ENCODE assay signal across 1 cellular context in the genomic region with DNA sequence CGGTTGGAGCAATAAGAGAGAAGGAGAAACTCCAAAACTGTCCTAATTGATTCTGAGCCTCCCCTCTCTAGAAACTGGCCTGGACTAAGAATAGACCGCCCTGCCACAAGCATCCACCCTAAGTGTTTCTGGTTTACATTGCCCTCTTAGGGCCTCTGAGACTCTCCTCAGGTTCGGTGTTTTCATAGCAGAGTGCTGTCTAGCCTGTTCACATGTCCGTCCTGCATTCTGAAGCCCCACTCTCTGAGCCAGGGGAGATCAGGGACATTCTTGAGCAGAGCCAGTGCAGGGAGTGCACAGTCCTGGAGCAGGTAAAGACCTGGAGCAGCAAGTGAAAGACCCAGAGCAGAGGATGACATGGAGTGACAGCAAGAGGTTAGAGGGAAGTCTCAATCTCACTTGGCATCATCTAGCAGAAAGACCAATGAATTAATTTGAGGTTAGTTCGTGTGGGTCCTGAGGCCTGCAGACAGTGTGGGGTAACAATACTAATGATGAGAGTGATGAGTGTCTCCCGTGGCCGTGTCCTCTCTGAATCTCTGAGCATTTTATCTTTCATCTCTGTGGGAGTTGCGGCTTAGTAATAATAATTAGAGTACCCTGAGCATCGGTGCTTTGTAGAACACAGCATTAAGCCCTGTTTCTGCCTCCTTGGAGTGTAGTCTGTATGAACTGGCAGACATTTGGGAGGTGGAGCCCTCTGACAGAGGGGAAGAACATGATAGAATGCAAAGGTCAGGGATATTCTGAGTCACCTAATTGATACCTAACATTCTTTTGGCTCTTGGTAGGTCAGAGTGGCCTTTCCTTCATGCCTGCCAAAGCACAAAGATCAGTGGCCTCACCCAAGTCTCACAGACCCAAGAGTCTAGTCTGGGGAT.
TF ChIP-seq lines count a peak whose summit lies in the region.

No MANE protein-coding gene starts in this region.

TF ChIP-seq in IMR-90, 13 proteins besides CTCF, POLR2A, EP300 and RAD21 (continued from another document):
- TF ChIP-seq, protein P1, sequence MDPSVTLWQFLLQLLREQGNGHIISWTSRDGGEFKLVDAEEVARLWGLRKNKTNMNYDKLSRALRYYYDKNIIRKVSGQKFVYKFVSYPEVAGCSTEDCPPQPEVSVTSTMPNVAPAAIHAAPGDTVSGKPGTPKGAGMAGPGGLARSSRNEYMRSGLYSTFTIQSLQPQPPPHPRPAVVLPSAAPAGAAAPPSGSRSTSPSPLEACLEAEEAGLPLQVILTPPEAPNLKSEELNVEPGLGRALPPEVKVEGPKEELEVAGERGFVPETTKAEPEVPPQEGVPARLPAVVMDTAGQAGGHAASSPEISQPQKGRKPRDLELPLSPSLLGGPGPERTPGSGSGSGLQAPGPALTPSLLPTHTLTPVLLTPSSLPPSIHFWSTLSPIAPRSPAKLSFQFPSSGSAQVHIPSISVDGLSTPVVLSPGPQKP (IDR thresholded peaks at IDR 0.05; ENCODE audit: borderline replicate concordance, low read depth, low read length): no peak
- TF ChIP-seq SMC3 (IDR thresholded peaks at IDR 0.05; ENCODE audit: low read depth, low read length) (no peak), MAFK (IDR thresholded peaks at IDR 0.05; ENCODE audit: low read depth, low read length) (no peak), RCOR1 (IDR thresholded peaks at IDR 0.05; ENCODE audit: insufficient replicate concordance, low read length) (no peak), RFX5 (IDR thresholded peaks at IDR 0.05; ENCODE audit: low read depth, low read length) (no peak)
- TF ChIP-seq, protein P2, sequence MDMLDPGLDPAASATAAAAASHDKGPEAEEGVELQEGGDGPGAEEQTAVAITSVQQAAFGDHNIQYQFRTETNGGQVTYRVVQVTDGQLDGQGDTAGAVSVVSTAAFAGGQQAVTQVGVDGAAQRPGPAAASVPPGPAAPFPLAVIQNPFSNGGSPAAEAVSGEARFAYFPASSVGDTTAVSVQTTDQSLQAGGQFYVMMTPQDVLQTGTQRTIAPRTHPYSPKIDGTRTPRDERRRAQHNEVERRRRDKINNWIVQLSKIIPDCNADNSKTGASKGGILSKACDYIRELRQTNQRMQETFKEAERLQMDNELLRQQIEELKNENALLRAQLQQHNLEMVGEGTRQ (IDR thresholded peaks at IDR 0.05; ENCODE audit: low read depth, low read length): no peak
